11 cellular contexts compared by ENCODE assay signal in the genomic region with DNA sequence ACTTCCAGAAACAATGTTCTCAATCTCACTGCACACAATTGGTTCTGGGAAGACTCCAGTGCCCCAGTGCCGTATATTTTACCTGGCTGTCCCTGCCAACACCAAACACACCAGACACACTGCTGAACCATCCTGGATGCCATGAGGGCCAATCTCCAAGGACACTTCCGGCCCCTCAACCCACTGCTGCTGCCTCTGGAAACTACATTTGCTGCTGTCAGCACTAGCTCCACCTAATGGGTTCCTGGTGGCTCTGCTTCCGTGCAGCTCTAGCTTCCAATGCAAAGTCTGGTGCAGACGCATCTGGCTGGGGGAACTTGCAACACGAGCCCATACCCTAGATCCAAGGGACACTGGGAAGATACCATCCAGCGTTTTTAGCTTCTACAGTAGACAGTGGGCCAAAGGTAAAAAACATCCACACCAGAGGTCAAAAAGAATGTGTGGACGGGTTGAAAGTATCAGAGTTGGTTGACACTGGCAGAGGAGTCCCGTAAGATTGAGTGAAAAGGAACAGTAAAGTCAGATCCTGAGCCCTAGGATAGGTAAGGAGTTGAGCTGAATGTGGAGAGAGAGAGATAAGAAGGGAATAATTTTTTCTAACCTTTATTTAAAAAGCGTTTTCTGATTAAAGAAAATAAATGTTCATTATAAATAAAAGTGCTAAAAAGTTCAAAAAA.
A peak's percentile ranks its signal among the peaks of the same experiment; 100 is the strongest.
DNase-seq lines count a peak whose midpoint lies in the region; TF ChIP-seq lines count a peak whose summit lies in the region.
"Had no signal": no experiment of that assay in that cellular context is flagged by ENCODE, and none has a peak within 500 bp of the region (broad histone marks: within the 10 kb centered on the region; RNA-seq: fewer than 3 reads in every experiment).

No MANE protein-coding gene starts in this region.

- DNase-seq in GM12865 (ENCODE audit: low read depth) (peak; percentile 18), OCI-M1 (lab: John Stamatoyannopoulos, UW) (peak; percentile 71), fibroblast of the aortic adventitia (ENCODE audit: low read depth) (no peak), NCI-H2081 (lab: John Stamatoyannopoulos, UW) (no peak)
- DNase-seq in central memory CD4-positive, alpha-beta T cell = no peak
- DNase-seq in activated CD4-positive, alpha-beta T cell treated with anti-CD3 and anti-CD28 coated beads for 1 hour = no peak
- DNase-seq in activated T-cell treated with anti-CD3 and anti-CD28 coated beads, Interleukin-2, amount 50 U/mL, for 1 hour = no peak
- DNase-seq: CD4-positive, alpha-beta T cell; foreskin melanocyte had no signal

- H3K4me3 ChIP-seq in GM12865 (ENCODE audit: low read depth, low read length) = no peak overlapping the region
- no peak overlapping the region for H3K4me3 ChIP-seq in fibroblast of the aortic adventitia (ENCODE audit: low read depth, low read length)

- TF ChIP-seq CTCF in 22Rv1 (IDR thresholded peaks at IDR 0.05) (peak; percentile 25; the same call in 1 of the 2 replicates), GM12865 (IDR thresholded peaks at IDR 0.05; ENCODE audit: insufficient read depth, low read depth, low read length, missing control alignments) (no peak), fibroblast of the aortic adventitia (IDR thresholded peaks at IDR 0.05; ENCODE audit: insufficient read depth, low read length) (peak; percentile 4)

- no peak overlapping the region for H3K27ac ChIP-seq in 22Rv1
- H3K27ac ChIP-seq: RWPE1 had no signal

Comparison
In these comparisons a context has a peak if more than half of its experiments do, and no peak if none do; other contexts are left out.
1. DNase-seq: peak in GM12865 (single experiment) and OCI-M1 (single experiment); none in fibroblast of the aortic adventitia (single experiment), central memory CD4-positive, alpha-beta T cell (single experiment), activated CD4-positive, alpha-beta T cell treated with anti-CD3 and anti-CD28 coated beads for 1 hour (single experiment), activated T-cell treated with anti-CD3 and anti-CD28 coated beads, Interleukin-2, amount 50 U/mL, for 1 hour (single experiment) and NCI-H2081 (0 of 2).